9 cellular contexts compared by ENCODE assay signal in genomic region chr15:81540909-81541308, GRCh38.
"Had no signal": no experiment of that assay in that cellular context is flagged by ENCODE, and none has a peak within 500 bp of the region (broad histone marks: within the 10 kb centered on the region; RNA-seq: fewer than 3 reads in every experiment).

No MANE protein-coding gene starts in this region.

- H3K9me3 Mint-ChIP-seq: HFFc6 had no signal

- H3K36me3 ChIP-seq: HAP-1 had no signal

- H3K4me1 Mint-ChIP-seq: IgD-negative memory B cell had no signal

- H3K4me1 ChIP-seq: HAP-1 had no signal

- H2AFZ ChIP-seq: GM23248 had no signal

- H3K9ac ChIP-seq: GM23248 had no signal

- H3K27ac Mint-ChIP-seq: HFFc6, IgD-negative memory B cell had no signal

- ATAC-seq: HCT116, HepG2 had no signal

- H3K36me3 Mint-ChIP-seq: IgD-negative memory B cell had no signal

- H3K9me3 ChIP-seq: HAP-1 had no signal

- DNase-seq: GM23248, GOT3, H7, HFFc6 had no signal

- H3K4me3 Mint-ChIP-seq: HFFc6, IgD-negative memory B cell had no signal

- H3K4me3 ChIP-seq: GM23248, HAP-1 had no signal

- H3K27ac ChIP-seq: GM23248, HL-60 had no signal
